ENCODE assay signal across 18 cellular contexts in genomic region chr22:39294571-39295468, GRCh38. TPM values are rescaled to one million over a fixed set of nuclear protein-coding genes. Genes with fewer than 3 reads are reported as not detected.
"Had no signal": no experiment of that assay in that cellular context is flagged by ENCODE, and none has a peak within 500 bp of the region (broad histone marks: within the 10 kb centered on the region; RNA-seq: fewer than 3 reads in every experiment).

No MANE protein-coding gene starts in this region.

- H3K9me3 ChIP-seq: ovary, tibial artery had no signal

- FAIRE-seq: astrocyte, frontal cortex had no signal

- H3K4me3 ChIP-seq: dorsolateral prefrontal cortex, ovary, tibial artery had no signal

- DNase-seq: activated CD4-positive, alpha-beta T cell treated with anti-CD3 and anti-CD28 coated beads, Interleukin-2, amount 50 U/mL, for 48 hours; activated naive CD4-positive, alpha-beta T cell treated with anti-CD3 and anti-CD28 coated beads, Interleukin-2, amount 50 U/mL, for 16 hours; activated T-cell treated with anti-CD3 and anti-CD28 coated beads, Interleukin-2, amount 50 U/mL, for 1 hour; dorsolateral prefrontal cortex; endodermal cell; head of caudate nucleus; nephron progenitor cell; ovary; stimulated activated CD4-positive, alpha-beta T cell treated with anti-CD3 and anti-CD28 coated beads, Interleukin-12 subunit alpha, Interleukin-12 subunit beta, amount 100 ng/mL, for 4 hours; stimulated activated CD4-positive, alpha-beta T cell treated with anti-CD3 and anti-CD28 coated beads, Interleukin-2, amount 100 ng/mL, for 24 hours; stimulated activated naive CD4-positive, alpha-beta T cell; T-helper 1 cell; T1000; tibial artery; WERI-Rb-1 had no signal

- H3K27ac ChIP-seq: dorsolateral prefrontal cortex, ovary, tibial artery, WERI-Rb-1 had no signal

- H3K36me3 ChIP-seq: ovary, tibial artery, WERI-Rb-1 had no signal

- H3K27me3 ChIP-seq: ovary had no signal

RNA-seq across cellular contexts. Expression of gene SYNGR1, which starts 55.0 kb away (rescaled TPM):
- total RNA-seq: activated T-helper 2 cell treated with anti-CD3 and anti-CD28 coated beads, Interferon-gamma antibody, Interleukin-2, Interleukin-4, amounts not matched to agents 10 μg/mL and 5 μg/mL and 100 μg/mL, durations not matched to agents 14 hours and 24 hours and 36 hours had no signal
